9 cellular contexts compared by ENCODE assay signal in genomic region chr11:72930011-72930410, GRCh38.
DNase-seq lines count a peak whose midpoint lies in the region; TF ChIP-seq lines count a peak whose summit lies in the region.
"Had no signal": no experiment of that assay in that cellular context is flagged by ENCODE, and none has a peak within 500 bp of the region (broad histone marks: within the 10 kb centered on the region; RNA-seq: fewer than 3 reads in every experiment).

No MANE protein-coding gene starts in this region.

- CTCF ChIA-PET in HEK293T (lab: Yijun Ruan, JAX), result interaction anchor here (0.9 kb wide), 2 partner anchors 212 to 323 kb away, joined by 3 read pairs; partner anchors contain the start of gene FCHSD2
- CTCF ChIA-PET in CD8-positive, alpha-beta memory T cell (lab: Charles Lee), result no interaction called here

- TF ChIP-seq POLR2A in esophagus squamous epithelium (IDR thresholded peaks at IDR 0.05), result no peak
- TF ChIP-seq POLR2A in Peyer's patch (IDR thresholded peaks at IDR 0.05), result no peak

- WGBS in esophagus squamous epithelium, 2 donors, result 71 to 79% methylated on average over 2 of the region's 2 CpGs

- H3K4me1 Mint-ChIP-seq in osteocyte (ENCODE audit: unreplicated experiment), result peaks cover 8% of the 10 kb centered on the region
- peaks cover 0 to 4% (median under 1%) of the 10 kb centered on the region in 3 donors for H3K4me1 Mint-ChIP-seq in CD8-positive, alpha-beta memory T cell

- no peak overlapping the region for H3K4me3 ChIP-seq in choroid plexus epithelial cell (ENCODE audit: low read depth, low read length)
- H3K4me3 ChIP-seq in CD8-positive, alpha-beta memory T cell (ENCODE audit: low read length), result no peak overlapping the region
- H3K4me3 ChIP-seq in esophagus squamous epithelium, result no peak overlapping the region
- no peak overlapping the region for H3K4me3 ChIP-seq in Peyer's patch

- H3K27ac Mint-ChIP-seq in osteocyte (ENCODE audit: unreplicated experiment), result peak overlapping the region; percentile 1
- peak overlapping the region in 1 of 8 donors; percentile 13 for H3K27ac Mint-ChIP-seq in CD8-positive, alpha-beta memory T cell

- H3K27ac ChIP-seq in CD8-positive, alpha-beta memory T cell (ENCODE audit: low read depth, low read length), result no peak overlapping the region
- H3K27ac ChIP-seq in esophagus squamous epithelium (no peak overlapping the region), Peyer's patch (no peak overlapping the region)

- H3K36me3 ChIP-seq in CD8-positive, alpha-beta memory T cell (ENCODE audit: insufficient read depth, low read length), result no peaks in the 10 kb centered on the region
- H3K36me3 ChIP-seq in esophagus squamous epithelium, result no peaks in the 10 kb centered on the region
- H3K36me3 ChIP-seq in Peyer's patch, result no peaks in the 10 kb centered on the region

- no peaks in the 10 kb centered on the region for H3K27me3 ChIP-seq in CD8-positive, alpha-beta memory T cell (ENCODE audit: insufficient read depth, low read length, poor library complexity, severe bottlenecking)
- H3K27me3 ChIP-seq in esophagus squamous epithelium (no peaks in the 10 kb centered on the region), Peyer's patch (no peaks in the 10 kb centered on the region)

- DNase-seq in HEK293T (ENCODE audit: extremely low spot score), result peak; percentile 60
- peak; percentile 56 for DNase-seq in NCI-H510A treated with DMSO at 0.1 percent for 48 hours (lab: John Stamatoyannopoulos, UW)
- DNase-seq in choroid plexus epithelial cell (ENCODE audit: low read depth), result peak; percentile 72
- DNase-seq in osteocyte (ENCODE audit: extremely low spot score, unreplicated experiment), result no peak
- DNase-seq in CD8-positive, alpha-beta memory T cell, result no peak
- no peak for DNase-seq in esophagus squamous epithelium (lab: John Stamatoyannopoulos, UW)
- DNase-seq in Peyer's patch, result no peak
- DNase-seq in medulla oblongata (ENCODE audit: extremely low spot score), result no peak

- no peaks in the 10 kb centered on the region for H3K27me3 Mint-ChIP-seq in osteocyte (ENCODE audit: unreplicated experiment)
- H3K27me3 Mint-ChIP-seq in CD8-positive, alpha-beta memory T cell, result peaks cover 0 to 2% of the 10 kb centered on the region in 2 donors
- H3K27me3 Mint-ChIP-seq: central memory CD8-positive, alpha-beta T cell had no signal

- H3K9me3 ChIP-seq in CD8-positive, alpha-beta memory T cell (ENCODE audit: low read length), result no peaks in the 10 kb centered on the region
- no peaks in the 10 kb centered on the region for H3K9me3 ChIP-seq in esophagus squamous epithelium
- no peaks in the 10 kb centered on the region for H3K9me3 ChIP-seq in Peyer's patch

- POLR2A ChIA-PET in HEK293T (lab: Yijun Ruan, JAX), result no interaction called here
- POLR2A ChIA-PET in CD8-positive, alpha-beta memory T cell (lab: Charles Lee), result no interaction called here

- H3K9me3 Mint-ChIP-seq in osteocyte (ENCODE audit: unreplicated experiment), result no peaks in the 10 kb centered on the region
- H3K9me3 Mint-ChIP-seq in CD8-positive, alpha-beta memory T cell, result no peaks in the 10 kb centered on the region
- H3K9me3 Mint-ChIP-seq: central memory CD8-positive, alpha-beta T cell had no signal

- TF ChIP-seq CTCF in choroid plexus epithelial cell (conservative IDR thresholded peaks at IDR 0.05; ENCODE audit: low read depth, low read length) (no peak), osteocyte (IDR thresholded peaks at IDR 0.05) (no peak), esophagus squamous epithelium (IDR thresholded peaks at IDR 0.05) (no peak), Peyer's patch (IDR thresholded peaks at IDR 0.05) (no peak)

- no peak overlapping the region for H3K4me3 Mint-ChIP-seq in osteocyte (ENCODE audit: unreplicated experiment)
- no peak overlapping the region for H3K4me3 Mint-ChIP-seq in CD8-positive, alpha-beta memory T cell
- H3K4me3 Mint-ChIP-seq: central memory CD8-positive, alpha-beta T cell had no signal

- H3K4me1 ChIP-seq in CD8-positive, alpha-beta memory T cell (ENCODE audit: insufficient read depth, low read length), result no peaks in the 10 kb centered on the region
- H3K4me1 ChIP-seq in esophagus squamous epithelium (peaks cover 0 to under 1% (median 0%) of the 10 kb centered on the region in 3 donors), Peyer's patch (no peaks in the 10 kb centered on the region)

- intact Hi-C loops in esophagus squamous epithelium (cut with DNase I), result no loop called here

- no peaks in the 10 kb centered on the region for H3K36me3 Mint-ChIP-seq in osteocyte (ENCODE audit: unreplicated experiment)
- H3K36me3 Mint-ChIP-seq in CD8-positive, alpha-beta memory T cell, result peaks cover 0 to 1% (median 0%) of the 10 kb centered on the region in 3 donors

TF ChIP-seq in HEK293T, 16 proteins besides CTCF, POLR2A, EP300 and RAD21:
- TF ChIP-seq PKNOX1 (IDR thresholded peaks at IDR 0.05) (no peak), FOXK2 (IDR thresholded peaks at IDR 0.05) (no peak), ZNF384 (IDR thresholded peaks at IDR 0.05) (no peak), SUZ12 (IDR thresholded peaks at IDR 0.05) (no peak), FOXM1 (IDR thresholded peaks at IDR 0.05; ENCODE audit: borderline replicate concordance) (no peak), BHLHE40 (IDR thresholded peaks at IDR 0.05; ENCODE audit: borderline replicate concordance) (no peak), FOXA1 (IDR thresholded peaks at IDR 0.05) (no peak), TARDBP (IDR thresholded peaks at IDR 0.05) (no peak), ELF4 (IDR thresholded peaks at IDR 0.05) (no peak), SP1 (IDR thresholded peaks at IDR 0.05) (no peak), LEF1 (IDR thresholded peaks at IDR 0.05; ENCODE audit: borderline replicate concordance) (no peak), ARNT (IDR thresholded peaks at IDR 0.05) (no peak), L3MBTL2 (conservative IDR thresholded peaks at IDR 0.05) (no peak), HDGF (IDR thresholded peaks at IDR 0.05; ENCODE audit: borderline replicate concordance) (no peak)

Comparison
In these comparisons a context has a peak if more than half of its experiments do, and no peak if none do; other contexts are left out.
1. DNase-seq: peak in HEK293T (single experiment), NCI-H510A treated with DMSO at 0.1 percent for 48 hours (single experiment) and choroid plexus epithelial cell (single experiment); none in osteocyte (single experiment), CD8-positive, alpha-beta memory T cell (0 of 5), esophagus squamous epithelium (single experiment), Peyer's patch (0 of 3) and medulla oblongata (single experiment).